ENCODE assay signal across 1 cellular context in genomic region chr14:95440951-95441350, GRCh38.
TF ChIP-seq lines count a peak whose summit lies in the region.

No MANE protein-coding gene starts in this region.

TF ChIP-seq in SK-N-SH treated with all-trans-retinoic acid at 6 μM for 48 hours, 23 proteins besides CTCF, POLR2A, EP300 and RAD21 (continued from another document):
- no peak for TF ChIP-seq TSHZ2 (CRISPR knock-in tag; IDR thresholded peaks at IDR 0.05)
- no peak for TF ChIP-seq SNAI2 (CRISPR knock-in tag; IDR thresholded peaks at IDR 0.05)
